Comparison of ENCODE assay signal across 20 cellular contexts in genomic region chr1:153614189-153614900, GRCh38. TPM values are rescaled to one million over a fixed set of nuclear protein-coding genes. Genes with fewer than 3 reads are reported as not detected.
DNase-seq lines count a peak whose midpoint lies in the region; ATAC-seq and TF ChIP-seq lines count a peak whose summit lies in the region.
"Had no signal": no experiment of that assay in that cellular context is flagged by ENCODE, and none has a peak within 500 bp of the region (broad histone marks: within the 10 kb centered on the region; RNA-seq: fewer than 3 reads in every experiment).

No MANE protein-coding gene starts in this region.

- peaks cover 49% of the 10 kb centered on the region for H3K4me1 ChIP-seq in BLaER1
- peaks cover 37 to 44% of the 10 kb centered on the region in 2 experiments for H3K4me1 ChIP-seq in trophoblast cell (ENCODE audit: control insufficient read depth in 1 of 2, insufficient read depth in 2 of 2, low read length in 2 of 2)
- H3K4me1 ChIP-seq in left ventricle myocardium inferior, result peaks cover 52% of the 10 kb centered on the region

- H4K91ac ChIP-seq in trophoblast cell (ENCODE audit: low read depth, low read length), result peak overlapping the region; percentile 21

- H3K27ac ChIP-seq in BLaER1 (peak overlapping the region; percentile 19; the same call in 1 of the 2 replicates), trophoblast cell (ENCODE audit: low read depth, low read length) (no peak overlapping the region), left ventricle myocardium inferior (replicated peaks) (no peak overlapping the region)
- H3K27ac ChIP-seq: KMS-11, VCaP had no signal

- 0 out of 2 replicates have a peak, but pooled peaks cover 3% of the 10 kb centered on the region for H3K9me3 ChIP-seq in BLaER1
- no peaks in the 10 kb centered on the region for H3K9me3 ChIP-seq in trophoblast cell (ENCODE audit: insufficient read depth, low read depth, low read length)
- H3K9me3 ChIP-seq in left ventricle myocardium inferior (replicated peaks), result no peaks in the 10 kb centered on the region

- H3K4me3 ChIP-seq in BLaER1 (no peak overlapping the region), astrocyte of the cerebellum (ENCODE audit: low read depth, low read length) (no peak overlapping the region), trophoblast cell (ENCODE audit: low read depth, low read length) (no peak overlapping the region), left ventricle myocardium inferior (no peak overlapping the region)

- H3K14ac ChIP-seq in trophoblast cell (ENCODE audit: low read length), result no peak overlapping the region

- no peak overlapping the region for H4K8ac ChIP-seq in trophoblast cell (ENCODE audit: low read depth, low read length)

- TF ChIP-seq CTCF in astrocyte of the cerebellum (IDR thresholded peaks at IDR 0.05; ENCODE audit: low read depth, low read length, missing control alignments) (peak; percentile 26), left ventricle myocardium inferior (IDR thresholded peaks at IDR 0.05; ENCODE audit: borderline replicate concordance) (no peak)

- no peaks in the 10 kb centered on the region for H4K20me1 ChIP-seq in BLaER1

- no peak overlapping the region for H2BK5ac ChIP-seq in trophoblast cell (ENCODE audit: low read depth, low read length, poor library complexity)

- no peaks in the 10 kb centered on the region for H3K79me2 ChIP-seq in trophoblast cell (ENCODE audit: control insufficient read depth, insufficient read depth, low read length, poor library complexity)

- DNase-seq in astrocyte of the cerebellum (ENCODE audit: low read depth) (no peak), fibroblast of peridontal ligament (ENCODE audit: extremely low read depth) (peak; percentile 20), trophoblast cell (no peak), NCI-H2107 (lab: John Stamatoyannopoulos, UW) (no peak), left ventricle myocardium inferior (no peak)
- DNase-seq in stimulated activated CD4-positive, alpha-beta T cell treated with anti-CD3 and anti-CD28 coated beads, Interleukin-12 subunit alpha, Interleukin-12 subunit beta, amount 100 ng/mL, for 4 hours, result no peak
- DNase-seq: activated naive CD4-positive, alpha-beta T cell treated with anti-CD3 and anti-CD28 coated beads for 36 hours; caudate nucleus; DMS79; hippocampal formation; left colon; naive B cell; NCI-H1436 treated with DMSO at 0.1 percent for 48 hours; NCI-H446 treated with DMSO at 0.1 percent for 48 hours; OCI-M1; stimulated activated CD4-positive, alpha-beta T cell treated with anti-CD3 and anti-CD28 coated beads, Interleukin-4, amount 100 ng/mL, for 4 hours had no signal

- H3K23ac ChIP-seq in trophoblast cell (ENCODE audit: low read length), result no peak overlapping the region

- no peak for ATAC-seq in HG02970 (IDR thresholded peaks at IDR 0.05; ENCODE audit: low FRiP score, unreplicated experiment)
- ATAC-seq: left colon had no signal

- no peak overlapping the region for H2AFZ ChIP-seq in trophoblast cell (ENCODE audit: insufficient read depth, low read length, poor library complexity)

- H2BK12ac ChIP-seq in trophoblast cell (ENCODE audit: low read length), result peak overlapping the region; percentile 11

- intact Hi-C loops in left ventricle myocardium inferior (cut with micrococcal nuclease), result no loop called here

- WGBS in trophoblast cell (ENCODE audit: extremely low coverage, insufficient coverage, insufficient read length), result no CpG with 5 or more reads among the region's 2 CpGs

- H3K4ac ChIP-seq in trophoblast cell (ENCODE audit: low read depth, low read length), result no peak overlapping the region

- peak overlapping the region; percentile 25 for H3K4me2 ChIP-seq in BLaER1
- H3K4me2 ChIP-seq in trophoblast cell (ENCODE audit: low read length), result no peak overlapping the region
- H3K4me2 ChIP-seq: KMS-11 had no signal

- H3K27me3 ChIP-seq in BLaER1, result no peaks in the 10 kb centered on the region
- H3K27me3 ChIP-seq in trophoblast cell (ENCODE audit: insufficient read depth, low read length), result no peaks in the 10 kb centered on the region
- no peaks in the 10 kb centered on the region for H3K27me3 ChIP-seq in left ventricle myocardium inferior (ENCODE audit: low read depth)

- no peak overlapping the region for H3K9ac ChIP-seq in BLaER1
- no peak overlapping the region for H3K9ac ChIP-seq in trophoblast cell (ENCODE audit: low read length)
- H3K9ac ChIP-seq: KMS-11 had no signal

- in situ Hi-C loops in astrocyte of the cerebellum (cut with HindIII; ENCODE audit: low sequenced_read_pairs), result no loop called here

- no peak overlapping the region for H2AK5ac ChIP-seq in trophoblast cell (ENCODE audit: low read length)

- peaks cover 10% of the 10 kb centered on the region for H3K36me3 ChIP-seq in BLaER1
- peaks cover 4 to 10% of the 10 kb centered on the region in 2 experiments for H3K36me3 ChIP-seq in trophoblast cell (ENCODE audit: control insufficient read depth in 1 of 2, insufficient read depth in 2 of 2, low read length in 2 of 2)
- peaks cover 16% of the 10 kb centered on the region for H3K36me3 ChIP-seq in left ventricle myocardium inferior

- peaks cover 25% of the 10 kb centered on the region for H3K79me1 ChIP-seq in trophoblast cell (ENCODE audit: low read length)

- no peak overlapping the region for H2BK120ac ChIP-seq in trophoblast cell (ENCODE audit: insufficient read depth, low read length, poor library complexity)

- no peak overlapping the region for H3K18ac ChIP-seq in trophoblast cell (ENCODE audit: low read length)

- no peak overlapping the region for H4K12ac ChIP-seq in trophoblast cell (ENCODE audit: low read depth, low read length)

RNA-seq across cellular contexts. Expression of gene S100A16, which starts 1.4 kb away (rescaled TPM):
- polyA plus RNA-seq in trophoblast cell (2013), result 48.3 and 48.6 TPM in 2 replicates
- total RNA-seq in left ventricle myocardium inferior, result 38.8 TPM
- total RNA-seq: activated naive CD4-positive, alpha-beta T cell treated with anti-CD3 and anti-CD28 coated beads for 36 hours had no signal

RNA-seq across cellular contexts. Expression of gene S100A14, which starts 1.8 kb away (rescaled TPM):
- 20.0 and 21.0 TPM in 2 replicates for polyA plus RNA-seq in trophoblast cell (2013)
- total RNA-seq in left ventricle myocardium inferior, result 6.5 TPM
- total RNA-seq: activated naive CD4-positive, alpha-beta T cell treated with anti-CD3 and anti-CD28 coated beads for 36 hours had no signal

RNA-seq across cellular contexts. Expression of gene S100A13, which starts 13.0 kb away (rescaled TPM):
- polyA plus RNA-seq in trophoblast cell (2013), result 409 and 437 TPM in 2 replicates
- 131 TPM for total RNA-seq in left ventricle myocardium inferior

RNA-seq across cellular contexts. Expression of gene S100A1, which starts 13.9 kb away (rescaled TPM):
- polyA plus RNA-seq in trophoblast cell (2013), result 0.93 and 1.2 TPM in 2 replicates
- total RNA-seq in left ventricle myocardium inferior, result 2,012 TPM
- total RNA-seq: activated naive CD4-positive, alpha-beta T cell treated with anti-CD3 and anti-CD28 coated beads for 36 hours had no signal

RNA-seq across cellular contexts. Expression of gene CHTOP, which starts 19.5 kb away (rescaled TPM):
- 72.8 and 73.0 TPM in 2 replicates for polyA plus RNA-seq in trophoblast cell (2013)
- total RNA-seq in left ventricle myocardium inferior, result 75.5 TPM
